10 cellular contexts compared by ENCODE assay signal in the genomic region with DNA sequence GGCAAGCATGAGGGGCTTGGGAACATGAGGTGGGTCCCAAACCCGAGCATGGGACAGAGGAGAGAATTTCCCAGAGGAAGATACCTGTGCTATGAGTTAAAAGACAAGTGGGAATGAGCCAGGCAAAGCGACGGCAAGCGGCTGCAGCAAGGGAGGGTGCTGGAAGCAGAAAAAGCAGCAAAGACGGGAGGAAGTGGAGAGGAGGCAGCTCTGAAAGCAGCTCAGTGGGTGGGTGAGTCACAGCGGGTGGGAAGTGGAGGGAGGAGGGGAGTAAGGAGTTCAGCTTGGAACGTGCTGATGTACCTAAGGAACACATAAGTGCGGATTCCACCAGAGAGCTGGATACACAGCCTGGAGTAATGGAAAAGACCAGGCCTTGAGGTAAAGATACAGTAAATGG. TPM values are rescaled to one million over a fixed set of nuclear protein-coding genes. Genes with fewer than 3 reads are reported as not detected.
DNase-seq lines count a peak whose midpoint lies in the region; TF ChIP-seq lines count a peak whose summit lies in the region.
"Had no signal": no experiment of that assay in that cellular context is flagged by ENCODE, and none has a peak within 500 bp of the region (broad histone marks: within the 10 kb centered on the region; RNA-seq: fewer than 3 reads in every experiment).

No MANE protein-coding gene starts in this region.

- no peak for TF ChIP-seq POLR2A in Peyer's patch (IDR thresholded peaks at IDR 0.05)

- no peaks in the 10 kb centered on the region for H3K9me3 ChIP-seq in ascending aorta
- H3K9me3 ChIP-seq in iPS DF 6.9 (ENCODE audit: control insufficient read depth, insufficient read depth, low read length): no peaks in the 10 kb centered on the region
- no peaks in the 10 kb centered on the region for H3K9me3 ChIP-seq in Peyer's patch
- H3K9me3 ChIP-seq: pancreas had no signal

- WGBS in iPS DF 6.9 (ENCODE audit: insufficient coverage, insufficient read length): no CpG with 5 or more reads among the region's 8 CpGs

- peak overlapping the region; percentile 75 to 84 for H3K27ac ChIP-seq in ascending aorta
- no peak overlapping the region for H3K27ac ChIP-seq in iPS DF 6.9 (ENCODE audit: low read length)
- no peak overlapping the region for H3K27ac ChIP-seq in Peyer's patch
- H3K27ac ChIP-seq: pancreas had no signal

- DNase-seq in HK-2 (ENCODE audit: unreplicated experiment): peak; percentile 35
- peak in 1 of 2 donors; percentile 88 for DNase-seq in ascending aorta (ENCODE audit: low spot score in 2 of 2)
- peak; percentile 11 for DNase-seq in iPS DF 6.9 (ENCODE audit: low read depth, low spot score)
- DNase-seq in stromal cell of bone marrow (ENCODE audit: low read depth): peak; percentile 47
- DNase-seq in NCI-H69 (lab: John Stamatoyannopoulos, UW): no peak
- DNase-seq in KG1 (lab: John Stamatoyannopoulos, UW): no peak
- no peak for DNase-seq in Peyer's patch
- DNase-seq: activated naive CD4-positive, alpha-beta T cell; NCI-H2171 treated with DMSO at 0.1 percent for 48 hours; pancreas had no signal

- H3K27me3 ChIP-seq in ascending aorta: no peaks in the 10 kb centered on the region
- no peaks in the 10 kb centered on the region for H3K27me3 ChIP-seq in iPS DF 6.9 (ENCODE audit: control insufficient read depth, insufficient read depth, low read length)
- H3K27me3 ChIP-seq in Peyer's patch: no peaks in the 10 kb centered on the region
- H3K27me3 ChIP-seq: pancreas had no signal

- H3K4me3 ChIP-seq in ascending aorta (peak overlapping the region in 1 of 2 donors; percentile 57), iPS DF 6.9 (ENCODE audit: low read length) (no peak overlapping the region), Peyer's patch (no peak overlapping the region)
- H3K4me3 ChIP-seq: pancreas had no signal

- intact Hi-C loops in ascending aorta (cut with DNase I): loop anchor here (2.0 to 5.0 kb wide), 2 partner anchors 41 to 300 kb away; partner anchors contain the start of genes MAP4K3 and THUMPD2

- no peak for TF ChIP-seq CTCF in ascending aorta (IDR thresholded peaks at IDR 0.05)
- no peak for TF ChIP-seq CTCF in Peyer's patch (IDR thresholded peaks at IDR 0.05)

- H3K4me1 ChIP-seq in ascending aorta: peaks cover 0 to 28% of the 10 kb centered on the region in 2 donors
- peaks cover 2% of the 10 kb centered on the region; the same call in 1 of the 2 replicates for H3K4me1 ChIP-seq in iPS DF 6.9 (ENCODE audit: control insufficient read depth, insufficient read depth, low read length)
- H3K4me1 ChIP-seq in Peyer's patch: no peaks in the 10 kb centered on the region
- H3K4me1 ChIP-seq: pancreas had no signal

- H3K36me3 ChIP-seq in ascending aorta (peaks cover 3 to 11% of the 10 kb centered on the region in 2 donors), iPS DF 6.9 (ENCODE audit: control insufficient read depth, insufficient read depth, low read length) (peaks cover 4% of the 10 kb centered on the region; the same call in 1 of the 2 replicates), Peyer's patch (peaks cover 0 to 60% (median 7%) of the 10 kb centered on the region in 3 donors)

RNA-seq across cellular contexts. Expression of gene THUMPD2, which starts 41.4 kb away (rescaled TPM):
- 13.0 TPM for total RNA-seq in ascending aorta
- total RNA-seq in Peyer's patch: 10 to 100 TPM; 14.2 to 19.8 (median 16.0) TPM

Comparison
In these comparisons a context has a peak if more than half of its experiments do, and no peak if none do; other contexts are left out.
1. DNase-seq: peak in HK-2 (single experiment), iPS DF 6.9 (single experiment) and stromal cell of bone marrow (single experiment); none in NCI-H69 (single experiment), KG1 (single experiment) and Peyer's patch (0 of 3).
2. H3K27ac ChIP-seq: peak in ascending aorta (2 of 2); none in iPS DF 6.9 (single experiment) and Peyer's patch (0 of 4).